Comparison of ENCODE assay signal across 18 cellular contexts in the genomic region with DNA sequence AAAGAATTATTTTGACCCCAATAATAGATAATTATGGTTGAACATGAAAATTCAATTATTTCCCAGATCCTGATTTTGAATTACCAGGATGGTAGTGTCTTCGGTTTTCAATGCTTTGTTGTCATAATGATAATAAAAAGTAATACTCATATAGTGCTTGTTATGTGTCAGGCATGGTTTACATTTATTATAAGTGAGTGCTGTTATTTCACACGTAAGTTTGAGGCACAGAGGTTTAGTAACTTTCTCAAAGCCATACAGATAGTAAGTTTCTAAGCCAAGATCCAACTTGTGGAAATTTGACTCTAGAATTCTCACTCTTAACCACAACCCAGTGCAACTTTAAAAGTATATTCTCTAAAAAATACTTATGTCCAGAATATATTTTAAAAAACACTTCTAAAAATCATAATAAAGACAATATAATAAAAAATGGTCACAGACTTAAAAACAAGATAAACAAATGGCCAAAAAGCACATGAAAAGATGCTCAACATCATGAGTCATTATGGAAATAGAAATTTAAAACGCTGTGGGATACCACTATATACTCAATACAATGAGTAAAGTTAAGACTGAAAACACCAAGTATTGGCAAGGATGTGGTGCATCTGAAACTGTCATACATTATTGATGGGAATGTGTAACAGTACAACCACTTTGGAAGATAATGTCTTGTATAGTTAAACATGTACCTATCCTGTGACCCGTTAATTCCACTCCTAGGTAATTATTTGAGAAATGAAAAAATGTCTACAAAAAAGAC. TPM values are rescaled to one million over a fixed set of nuclear protein-coding genes. Genes with fewer than 3 reads are reported as not detected.
DNase-seq lines count a peak whose midpoint lies in the region; ATAC-seq and TF ChIP-seq lines count a peak whose summit lies in the region.
"Had no signal": no experiment of that assay in that cellular context is flagged by ENCODE, and none has a peak within 500 bp of the region (broad histone marks: within the 10 kb centered on the region; RNA-seq: fewer than 3 reads in every experiment).

No MANE protein-coding gene starts in this region.

- POLR2A ChIA-PET in RWPE1 (lab: Yijun Ruan, JAX; ENCODE audit: low non-redundant PET): no interaction called here

- 65 to 84% methylated on average over 4 of the region's 4 CpGs for WGBS in heart right ventricle, 2 donors

- no peaks in the 10 kb centered on the region for H4K20me1 ChIP-seq in fibroblast of lung (ENCODE audit: control insufficient read depth, extremely low read depth, insufficient read depth, low read length)

- H3K27ac ChIP-seq in fibroblast of lung (ENCODE audit: insufficient read depth, low read length) (no peak overlapping the region), heart right ventricle (no peak overlapping the region), RWPE1 (no peak overlapping the region)
- H3K27ac ChIP-seq: foreskin keratinocyte, SK-N-MC, vagina, VCaP had no signal

- H3K79me2 ChIP-seq in fibroblast of lung (ENCODE audit: control insufficient read depth, insufficient read depth, low read length): peaks cover 91% of the 10 kb centered on the region

- H3K4me1 ChIP-seq in fibroblast of lung (ENCODE audit: control insufficient read depth, extremely low read depth, insufficient read depth, low read length) (peaks cover 9% of the 10 kb centered on the region), heart right ventricle (peaks cover 3 to 73% (median 36%) of the 10 kb centered on the region in 9 donors)

- peak; percentile 12 for DNase-seq in EH (ENCODE audit: low read depth)
- peak; percentile 55 to 73 for DNase-seq in fibroblast of lung (ENCODE audit: low read depth in 2 of 2)
- no peak for DNase-seq in heart right ventricle
- no peak for DNase-seq in OCI-M1 (lab: John Stamatoyannopoulos, UW)
- DNase-seq in RWPE1 (ENCODE audit: low spot score): no peak
- DNase-seq in Kasumi-1 (lab: John Stamatoyannopoulos, UW): no peak
- DNase-seq: AML-193; dermis blood vessel endothelial cell; DMS 273 treated with DMSO at 0.1 percent for 48 hours; foreskin keratinocyte; Karpas-422; NCI-H2081; stimulated activated CD4-positive, alpha-beta T cell treated with anti-CD3 and anti-CD28 coated beads, Interleukin-1b, Interleukin-23, amount 100 ng/mL, for 48 hours had no signal

- peak; percentile 52 for ATAC-seq in GM19395 (IDR thresholded peaks at IDR 0.05; ENCODE audit: unreplicated experiment)
- ATAC-seq in HG03175 (IDR thresholded peaks at IDR 0.05; ENCODE audit: unreplicated experiment): peak; percentile 67
- no peak for ATAC-seq in heart right ventricle
- ATAC-seq: foreskin keratinocyte had no signal

- H3K27me3 ChIP-seq in fibroblast of lung (ENCODE audit: control insufficient read depth, insufficient read depth, low read length) (no peaks in the 10 kb centered on the region), heart right ventricle (no peaks in the 10 kb centered on the region)
- H3K27me3 ChIP-seq: foreskin keratinocyte, vagina had no signal

- H2AFZ ChIP-seq in fibroblast of lung (ENCODE audit: low read length): no peak overlapping the region

- H3K9me3 ChIP-seq in fibroblast of lung (ENCODE audit: control insufficient read depth, insufficient read depth, low read depth, low read length) (no peaks in the 10 kb centered on the region), heart right ventricle (no peaks in the 10 kb centered on the region)
- H3K9me3 ChIP-seq: vagina had no signal

- intact Hi-C loops in heart right ventricle (cut with DNase I): loop anchor here in 2 of 10 donors (5.0 to 10.0 kb wide), 3 partner anchors 34 to 57 kb away; no protein-coding TSS in a partner anchor

- H3K4me2 ChIP-seq in fibroblast of lung (ENCODE audit: extremely low read depth, insufficient read depth, low read length): no peak overlapping the region

- TF ChIP-seq CTCF in fibroblast of lung (conservative IDR thresholded peaks at IDR 0.05 in 1 of 2, IDR thresholded peaks at IDR 0.05 in 1 of 2; ENCODE audit: low read depth in 1 of 2, low read length in 2 of 2): no peak
- no peak for TF ChIP-seq CTCF in heart right ventricle (IDR thresholded peaks at IDR 0.05)
- no peak for TF ChIP-seq CTCF in RWPE1 (conservative IDR thresholded peaks at IDR 0.05; ENCODE audit: low read depth)

- H3K9ac ChIP-seq in fibroblast of lung (ENCODE audit: insufficient read depth, low read length): no peak overlapping the region

- H3K36me3 ChIP-seq in fibroblast of lung (ENCODE audit: control insufficient read depth, insufficient read depth, low read length): no peaks in the 10 kb centered on the region
- peaks cover 0 to 39% (median 2%) of the 10 kb centered on the region in 9 donors for H3K36me3 ChIP-seq in heart right ventricle
- H3K36me3 ChIP-seq: vagina had no signal

- CTCF ChIA-PET in RWPE1 (lab: Yijun Ruan, JAX): no interaction called here

- H3K4me3 ChIP-seq in fibroblast of lung (replicated peaks in 1 of 4; ENCODE audit: control extremely low read depth in 1 of 4, insufficient read depth in 1 of 4, low read depth in 3 of 4, low read length in 4 of 4) (no peak overlapping the region), heart right ventricle (no peak overlapping the region)
- H3K4me3 ChIP-seq: SK-N-MC, vagina had no signal

RNA-seq across cellular contexts. Expression of a gene that starts 45.2 kb away (rescaled TPM):
- total RNA-seq in fibroblast of lung: 31.6 and 39.0 TPM in 2 replicates
- polyA plus RNA-seq in fibroblast of lung: 17.2 and 19.7 TPM in 2 replicates
- 16.0 and 17.7 TPM in 2 replicates for polyA plus RNA-seq in fibroblast of lung (2012)
- 5.4 and 8.6 TPM in 2 replicates for polyA minus RNA-seq in fibroblast of lung (ENCODE audit: low replicate concordance)
- 10 to 100 TPM in 3 of 10 donors, 1 to 10 TPM in 7; 6.4 to 20.2 (median 7.6) TPM for total RNA-seq in heart right ventricle
- polyA plus RNA-seq in heart right ventricle: 1 to 10 TPM; 3.3 to 6.4 TPM

Comparison
In these comparisons a context has a peak if more than half of its experiments do, and no peak if none do; other contexts are left out.
1. DNase-seq: peak in EH (single experiment) and fibroblast of lung (2 of 2); none in heart right ventricle (0 of 2), OCI-M1 (single experiment), RWPE1 (single experiment) and Kasumi-1 (0 of 2).
2. ATAC-seq: peak in GM19395 (single experiment) and HG03175 (single experiment); none in heart right ventricle (0 of 8).